8 cellular contexts compared by ENCODE assay signal in the genomic region with DNA sequence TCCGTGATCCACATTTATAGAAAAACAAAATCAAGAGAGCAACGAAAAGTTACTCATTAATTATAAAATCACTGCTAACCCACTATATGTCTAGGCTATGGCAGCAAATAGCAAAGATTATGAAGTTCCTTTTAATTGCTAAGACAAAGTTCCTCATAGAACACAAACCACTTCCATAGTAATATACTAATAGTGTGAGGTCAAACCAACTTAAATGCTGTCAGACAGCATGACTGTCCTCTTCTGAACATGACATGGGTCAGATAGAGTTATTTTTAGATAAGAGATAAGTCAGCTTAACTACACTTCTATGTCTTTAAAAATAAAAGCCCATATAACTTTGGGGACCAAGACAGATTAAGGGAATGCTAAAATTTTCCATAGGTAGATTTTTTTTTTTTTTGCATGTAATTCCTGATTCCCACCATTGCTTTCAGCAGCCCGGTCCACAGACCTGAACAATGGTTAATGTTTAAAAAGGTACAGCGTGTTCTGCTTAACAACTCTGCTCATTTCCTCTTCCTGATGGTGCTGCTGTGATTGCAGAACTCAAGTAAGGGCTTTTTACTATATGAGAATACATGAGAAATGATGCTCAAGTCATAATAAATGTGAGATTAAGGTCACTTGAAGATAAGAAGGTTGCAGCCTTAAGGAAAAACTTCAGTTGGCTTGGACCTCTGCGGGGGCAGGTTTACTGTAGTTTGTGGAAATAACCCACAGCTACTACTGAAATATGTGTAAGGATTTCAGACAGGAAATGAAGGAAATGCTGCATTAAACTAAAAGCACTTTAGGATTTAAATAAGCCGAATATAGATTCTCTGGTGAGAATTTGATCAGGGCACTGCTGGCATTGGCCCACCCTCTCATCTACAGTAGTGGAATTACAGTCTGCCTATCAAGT. TPM values are rescaled to one million over a fixed set of nuclear protein-coding genes. Genes with fewer than 3 reads are reported as not detected.
DNase-seq lines count a peak whose midpoint lies in the region; ATAC-seq and TF ChIP-seq lines count a peak whose summit lies in the region.

No MANE protein-coding gene starts in this region.

- ATAC-seq in CD4-positive, CD25-positive, alpha-beta regulatory T cell (ENCODE audit: low read depth in 2 of 2) = no peak

- no peak overlapping the region for H3K27ac ChIP-seq in CD4-positive, CD25-positive, alpha-beta regulatory T cell (ENCODE audit: insufficient read depth, low read length, poor library complexity, severe bottlenecking)
- H3K27ac ChIP-seq in HEK293 (ENCODE audit: extremely low read depth, low read depth, low read length) (no peak overlapping the region), mesodermal cell (ENCODE audit: low read depth, low read length, severe bottlenecking) (peak overlapping the region; percentile 55), testis (peak overlapping the region in 1 of 2 donors; percentile 12)

- intact Hi-C loops in testis (cut with DNase I; ENCODE audit: low total_unique reads) = no loop called here

- CTCF ChIA-PET in HEK293 (lab: Yijun Ruan, JAX) = no interaction called here

- peak overlapping the region in 2 of 4 donors; percentile 8 to 36 for H3K4me3 Mint-ChIP-seq in CD4-positive, CD25-positive, alpha-beta regulatory T cell

- H3K27ac Mint-ChIP-seq in CD4-positive, CD25-positive, alpha-beta regulatory T cell = peak overlapping the region in 2 of 3 donors; percentile 1 to 51

- POLR2A ChIA-PET in HEK293 (lab: Yijun Ruan, JAX) = no interaction called here

- no peak overlapping the region for H3K4me3 ChIP-seq in CD4-positive, CD25-positive, alpha-beta regulatory T cell (ENCODE audit: low read depth, low read length)
- H3K4me3 ChIP-seq in HEK293 (ENCODE audit: low read depth, low read length) (no peak overlapping the region), adipocyte (ENCODE audit: low read length) (no peak overlapping the region), mesodermal cell (ENCODE audit: extremely low read depth, insufficient read depth, low read length, poor library complexity, severe bottlenecking) (no peak overlapping the region), testis (no peak overlapping the region)

- H3K9ac ChIP-seq in adipocyte (ENCODE audit: low read length) = no peak overlapping the region

- TF ChIP-seq CTCF in HEK293 (tag by site-specific recombination; IDR thresholded peaks at IDR 0.05) (no peak), testis (IDR thresholded peaks at IDR 0.05) (no peak)

- no peaks in the 10 kb centered on the region for H3K9me3 ChIP-seq in CD4-positive, CD25-positive, alpha-beta regulatory T cell (ENCODE audit: control insufficient read depth in 2 of 2, low read length in 2 of 2)
- H3K9me3 ChIP-seq in HEK293 (ENCODE audit: control insufficient read depth, insufficient read depth, low read depth, low read length) (no peaks in the 10 kb centered on the region), adipocyte (ENCODE audit: control insufficient read depth, low read length) (no peaks in the 10 kb centered on the region), mesodermal cell (ENCODE audit: control insufficient read depth, low read length) (no peaks in the 10 kb centered on the region), testis (no peaks in the 10 kb centered on the region)

- H3K4me1 Mint-ChIP-seq in CD4-positive, CD25-positive, alpha-beta regulatory T cell = peaks cover 14 to 33% (median 17%) of the 10 kb centered on the region in 4 donors

- no peak for TF ChIP-seq POLR2A in testis (IDR thresholded peaks at IDR 0.05)

- no peaks in the 10 kb centered on the region for H3K36me3 ChIP-seq in CD4-positive, CD25-positive, alpha-beta regulatory T cell (ENCODE audit: control insufficient read depth, insufficient read depth, low read length)
- no peaks in the 10 kb centered on the region for H3K36me3 ChIP-seq in HEK293 (ENCODE audit: control insufficient read depth in 2 of 2, insufficient read depth in 1 of 2, low read length in 2 of 2)
- H3K36me3 ChIP-seq in adipocyte (ENCODE audit: control insufficient read depth, insufficient read depth, low read length, severe bottlenecking) = no peaks in the 10 kb centered on the region
- H3K36me3 ChIP-seq in mesodermal cell (ENCODE audit: control insufficient read depth, insufficient read depth, low read length) = no peaks in the 10 kb centered on the region
- no peaks in the 10 kb centered on the region for H3K36me3 ChIP-seq in testis (ENCODE audit: low read depth, missing control alignments)

- no peaks in the 10 kb centered on the region for H3K27me3 Mint-ChIP-seq in CD4-positive, CD25-positive, alpha-beta regulatory T cell

- H3K27me3 ChIP-seq in CD4-positive, CD25-positive, alpha-beta regulatory T cell (ENCODE audit: control insufficient read depth, insufficient read depth, low read length) = no peaks in the 10 kb centered on the region
- H3K27me3 ChIP-seq in adipocyte (replicated peaks; ENCODE audit: control insufficient read depth, insufficient read depth, low read length) (no peaks in the 10 kb centered on the region), testis (no peaks in the 10 kb centered on the region)

- no peaks in the 10 kb centered on the region for H3K36me3 Mint-ChIP-seq in CD4-positive, CD25-positive, alpha-beta regulatory T cell

- no peaks in the 10 kb centered on the region for H3K9me3 Mint-ChIP-seq in CD4-positive, CD25-positive, alpha-beta regulatory T cell

- peaks cover 9% of the 10 kb centered on the region for H3K4me1 ChIP-seq in CD4-positive, CD25-positive, alpha-beta regulatory T cell (ENCODE audit: control insufficient read depth, insufficient read depth, low read length, poor library complexity, severe bottlenecking)
- H3K4me1 ChIP-seq in HEK293 (ENCODE audit: control insufficient read depth, insufficient read depth, low read length) = peaks cover 3% of the 10 kb centered on the region; the same call in 1 of the 2 replicates
- H3K4me1 ChIP-seq in adipocyte (ENCODE audit: control insufficient read depth, insufficient read depth, low read length) = peaks cover 33% of the 10 kb centered on the region
- H3K4me1 ChIP-seq in mesodermal cell (ENCODE audit: control insufficient read depth, insufficient read depth, low read length, poor library complexity, severe bottlenecking) = peaks cover 37% of the 10 kb centered on the region
- peaks cover 8% of the 10 kb centered on the region for H3K4me1 ChIP-seq in testis

- DNase-seq in CD4-positive, CD25-positive, alpha-beta regulatory T cell = peak in 2 of 3 donors; percentile 8 to 31
- DNase-seq in adipocyte (ENCODE audit: low read depth) = peak; percentile 14
- DNase-seq in NCI-H1105 treated with DMSO at 0.1 percent for 48 hours (lab: John Stamatoyannopoulos, UW) = no peak
- DNase-seq in SKM-1 treated with dmso at 0.1 percent for 144 hours (lab: John Stamatoyannopoulos, UW; ENCODE audit: unreplicated experiment) = no peak
- DNase-seq in NCI-H146 treated with DMSO at 0.1 percent for 48 hours (lab: John Stamatoyannopoulos, UW; ENCODE audit: unreplicated experiment) = no peak
- no peak for DNase-seq in testis

- 95 to 100% methylated on average over 1 to 4 of the region's 6 CpGs for WGBS in mesodermal cell (ENCODE audit: insufficient coverage in 2 of 2), 2 experiments
- 52 to 54% methylated on average over 6 of the region's 6 CpGs for whole genome bisulfite sequencing in testis, 2 donors

TF ChIP-seq in HEK293, 187 proteins besides CTCF, POLR2A, EP300 and RAD21:
- TF ChIP-seq ZNF138 (tag by site-specific recombination; IDR thresholded peaks at IDR 0.05; ENCODE audit: borderline replicate concordance) (no peak), ZNF2 (tag by site-specific recombination; IDR thresholded peaks at IDR 0.05) (peak; percentile 68; the same call in 1 of the 2 replicates), ZNF473 (tag by site-specific recombination; IDR thresholded peaks at IDR 0.05) (no peak), ZNF433 (tag by site-specific recombination; IDR thresholded peaks at IDR 0.05; ENCODE audit: low read depth) (no peak), SCRT2 (tag by site-specific recombination; IDR thresholded peaks at IDR 0.05) (no peak), ZSCAN23 (tag by site-specific recombination; IDR thresholded peaks at IDR 0.05) (no peak), ZIC2 (tag by site-specific recombination; IDR thresholded peaks at IDR 0.05) (no peak), OSR2 (tag by site-specific recombination; IDR thresholded peaks at IDR 0.05) (no peak)
- TF ChIP-seq, protein P1, sequence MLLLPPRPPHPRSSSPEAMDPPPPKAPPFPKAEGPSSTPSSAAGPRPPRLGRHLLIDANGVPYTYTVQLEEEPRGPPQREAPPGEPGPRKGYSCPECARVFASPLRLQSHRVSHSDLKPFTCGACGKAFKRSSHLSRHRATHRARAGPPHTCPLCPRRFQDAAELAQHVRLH (tag by site-specific recombination; IDR thresholded peaks at IDR 0.05) = no peak
- TF ChIP-seq, protein P2, sequence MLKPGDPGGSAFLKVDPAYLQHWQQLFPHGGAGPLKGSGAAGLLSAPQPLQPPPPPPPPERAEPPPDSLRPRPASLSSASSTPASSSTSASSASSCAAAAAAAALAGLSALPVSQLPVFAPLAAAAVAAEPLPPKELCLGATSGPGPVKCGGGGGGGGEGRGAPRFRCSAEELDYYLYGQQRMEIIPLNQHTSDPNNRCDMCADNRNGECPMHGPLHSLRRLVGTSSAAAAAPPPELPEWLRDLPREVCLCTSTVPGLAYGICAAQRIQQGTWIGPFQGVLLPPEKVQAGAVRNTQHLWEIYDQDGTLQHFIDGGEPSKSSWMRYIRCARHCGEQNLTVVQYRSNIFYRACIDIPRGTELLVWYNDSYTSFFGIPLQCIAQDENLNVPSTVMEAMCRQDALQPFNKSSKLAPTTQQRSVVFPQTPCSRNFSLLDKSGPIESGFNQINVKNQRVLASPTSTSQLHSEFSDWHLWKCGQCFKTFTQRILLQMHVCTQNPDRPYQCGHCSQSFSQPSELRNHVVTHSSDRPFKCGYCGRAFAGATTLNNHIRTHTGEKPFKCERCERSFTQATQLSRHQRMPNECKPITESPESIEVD (tag by site-specific recombination; IDR thresholded peaks at IDR 0.05) = 0 out of 2 replicates have a peak, but pooled peaks have one; percentile 9

RNA-seq across cellular contexts. Expression of a gene that starts 37.7 kb away (rescaled TPM):
- total RNA-seq in CD4-positive, CD25-positive, alpha-beta regulatory T cell = 19.0 TPM
- 10 to 100 TPM in 3 of 4 donors, 1 to 10 TPM in 1; 8.8 to 27.1 (median 13.4) TPM for polyA plus RNA-seq in CD4-positive, CD25-positive, alpha-beta regulatory T cell
- 378 TPM for polyA plus RNA-seq in mesodermal cell (2013, experiment 1 of 2)
- 304 TPM for polyA plus RNA-seq in mesodermal cell (2013, experiment 2 of 2)
- total RNA-seq in testis = 10 to 100 TPM; 10.9 to 17.2 TPM
- polyA plus RNA-seq in testis (ENCODE audit: insufficient read depth, low read depth, low replicate concordance) = 15.1 TPM

Comparison
In these comparisons a context has a peak if more than half of its experiments do, and no peak if none do; other contexts are left out.
1. DNase-seq: peak in CD4-positive, CD25-positive, alpha-beta regulatory T cell (2 of 3) and adipocyte (single experiment); none in NCI-H1105 treated with DMSO at 0.1 percent for 48 hours (single experiment), SKM-1 treated with dmso at 0.1 percent for 144 hours (single experiment), NCI-H146 treated with DMSO at 0.1 percent for 48 hours (single experiment) and testis (single experiment).